Comparison of ENCODE assay signal across 10 cellular contexts in the genomic region with DNA sequence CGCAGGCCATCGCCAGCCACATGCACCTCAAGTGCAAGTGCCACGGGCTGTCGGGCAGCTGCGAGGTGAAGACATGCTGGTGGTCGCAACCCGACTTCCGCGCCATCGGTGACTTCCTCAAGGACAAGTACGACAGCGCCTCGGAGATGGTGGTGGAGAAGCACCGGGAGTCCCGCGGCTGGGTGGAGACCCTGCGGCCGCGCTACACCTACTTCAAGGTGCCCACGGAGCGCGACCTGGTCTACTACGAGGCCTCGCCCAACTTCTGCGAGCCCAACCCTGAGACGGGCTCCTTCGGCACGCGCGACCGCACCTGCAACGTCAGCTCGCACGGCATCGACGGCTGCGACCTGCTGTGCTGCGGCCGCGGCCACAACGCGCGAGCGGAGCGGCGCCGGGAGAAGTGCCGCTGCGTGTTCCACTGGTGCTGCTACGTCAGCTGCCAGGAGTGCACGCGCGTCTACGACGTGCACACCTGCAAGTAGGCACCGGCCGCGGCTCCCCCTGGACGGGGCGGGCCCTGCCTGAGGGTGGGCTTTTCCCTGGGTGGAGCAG. TPM values are rescaled to one million over a fixed set of nuclear protein-coding genes. Genes with fewer than 3 reads are reported as not detected.
DNase-seq lines count a peak whose midpoint lies in the region; ATAC-seq, FAIRE-seq and TF ChIP-seq lines count a peak whose summit lies in the region.
"Had no signal": no experiment of that assay in that cellular context is flagged by ENCODE, and none has a peak within 500 bp of the region (broad histone marks: within the 10 kb centered on the region; RNA-seq: fewer than 3 reads in every experiment).

No MANE protein-coding gene starts in this region.

- no peak overlapping the region for H3K27ac ChIP-seq in CD8-positive, alpha-beta T cell (ENCODE audit: low read depth, low read length)
- no peak overlapping the region for H3K27ac ChIP-seq in KMS-11
- no peak overlapping the region for H3K27ac ChIP-seq in neural progenitor cell
- H3K27ac ChIP-seq in small intestine (ENCODE audit: low read depth in 1 of 2, low read length in 1 of 2) = no peak overlapping the region

- H3K4me2 ChIP-seq in KMS-11 (no peak overlapping the region), neural progenitor cell (peak overlapping the region; percentile 41)

- peak; percentile 79 for ATAC-seq in CD8-positive, alpha-beta T cell
- ATAC-seq in GM18498 (IDR thresholded peaks at IDR 0.05; ENCODE audit: unreplicated experiment) = no peak

- in situ Hi-C loops in ACHN (cut with HindIII; ENCODE audit: low pct_ligation_motif_present, low pct_unique_long_range_greater_than_20kb, low sequenced_read_pairs) = no loop called here

- CTCF ChIA-PET in CD8-positive, alpha-beta T cell (lab: Charles Lee) = no interaction called here

- H3K36me3 ChIP-seq in CD8-positive, alpha-beta T cell (ENCODE audit: insufficient read depth, low read length) = no peaks in the 10 kb centered on the region
- no peaks in the 10 kb centered on the region for H3K36me3 ChIP-seq in KMS-11 (ENCODE audit: insufficient read depth)
- no peaks in the 10 kb centered on the region for H3K36me3 ChIP-seq in neural progenitor cell
- no peaks in the 10 kb centered on the region for H3K36me3 ChIP-seq in small intestine (ENCODE audit: control insufficient read depth in 2 of 2, insufficient read depth in 2 of 2, low read length in 2 of 2)

- H3K4me3 Mint-ChIP-seq in CD8-positive, alpha-beta T cell = peak overlapping the region; percentile 61
- no peak overlapping the region for H3K4me3 Mint-ChIP-seq in neural progenitor cell

- H3K36me3 Mint-ChIP-seq in CD8-positive, alpha-beta T cell = no peaks in the 10 kb centered on the region
- H3K36me3 Mint-ChIP-seq in neural progenitor cell = peaks cover 20% of the 10 kb centered on the region

- no peak overlapping the region for H3K9ac ChIP-seq in KMS-11
- H3K9ac ChIP-seq in neural progenitor cell = no peak overlapping the region

- DNase-seq in CD8-positive, alpha-beta T cell = peak; percentile 24 to 83 (median 41)
- DNase-seq in central memory CD4-positive, alpha-beta T cell = peak; percentile 82
- no peak for DNase-seq in neural progenitor cell (ENCODE audit: low spot score)
- no peak for DNase-seq in stimulated activated CD8-positive, alpha-beta memory T cell treated with anti-CD3 and anti-CD28 coated beads, Interleukin-4, amount 100 ng/mL, for 48 hours
- no peak for DNase-seq in small intestine
- no peak for DNase-seq in ACHN

- H2AFZ ChIP-seq in KMS-11 (ENCODE audit: low read depth) (peak overlapping the region; percentile 98), neural progenitor cell (replicated peaks) (peak overlapping the region; percentile 37)

- 7 to 13% (median 8%) methylated on average over 45 to 60 of the region's 60 CpGs for WGBS in small intestine, 3 donors

- H3F3A ChIP-seq in neural progenitor cell (ENCODE audit: low read depth) = no peaks in the 10 kb centered on the region

- peaks cover 34% of the 10 kb centered on the region for H3K27me3 ChIP-seq in CD8-positive, alpha-beta T cell (ENCODE audit: insufficient read depth, low read length)
- no peaks in the 10 kb centered on the region; the same call in 1 of the 2 replicates for H3K27me3 ChIP-seq in KMS-11 (ENCODE audit: insufficient read depth, low read depth)
- H3K27me3 ChIP-seq in neural progenitor cell = peaks cover 92% of the 10 kb centered on the region
- H3K27me3 ChIP-seq in small intestine (ENCODE audit: control insufficient read depth in 2 of 2, insufficient read depth in 2 of 2, low read length in 2 of 2) = peaks cover 0 to 17% of the 10 kb centered on the region in 2 donors

- no peak overlapping the region for H3K27ac Mint-ChIP-seq in CD8-positive, alpha-beta T cell
- H3K27ac Mint-ChIP-seq in neural progenitor cell = no peak overlapping the region

- intact Hi-C loops in CD8-positive, alpha-beta T cell (cut with DNase I, micrococcal nuclease) = loop anchor here in 1 of 2 experiments (10.0 kb wide), 1 partner anchor 494 kb away; a partner anchor contains a TSS

- no peaks in the 10 kb centered on the region for H3K79me2 ChIP-seq in KMS-11 (ENCODE audit: insufficient read depth, low read depth)
- H3K79me2 ChIP-seq in neural progenitor cell (ENCODE audit: low read depth) = no peaks in the 10 kb centered on the region

- no peaks in the 10 kb centered on the region for H3K9me3 ChIP-seq in CD8-positive, alpha-beta T cell (ENCODE audit: low read length)
- H3K9me3 ChIP-seq in neural progenitor cell (ENCODE audit: low read depth) = no peaks in the 10 kb centered on the region
- H3K9me3 ChIP-seq in small intestine (ENCODE audit: control insufficient read depth, low read depth) = no peaks in the 10 kb centered on the region

- POLR2A ChIA-PET in CD8-positive, alpha-beta T cell (lab: Charles Lee) = no interaction called here

- peaks cover 26% of the 10 kb centered on the region for H3K27me3 Mint-ChIP-seq in CD8-positive, alpha-beta T cell (ENCODE audit: low read depth)
- peaks cover 34% of the 10 kb centered on the region for H3K27me3 Mint-ChIP-seq in neural progenitor cell (ENCODE audit: insufficient read depth, low read depth)

- peaks cover 2% of the 10 kb centered on the region for H3K9me3 Mint-ChIP-seq in CD8-positive, alpha-beta T cell
- peaks cover 14% of the 10 kb centered on the region for H3K9me3 Mint-ChIP-seq in neural progenitor cell

- no peak for TF ChIP-seq CTCF in CD8-positive, alpha-beta T cell (IDR thresholded peaks at IDR 0.05)
- TF ChIP-seq CTCF in KMS-11 (conservative IDR thresholded peaks at IDR 0.05; ENCODE audit: low read depth, low read length) (no peak), neural progenitor cell (IDR thresholded peaks at IDR 0.05) (no peak)

- peaks cover 27% of the 10 kb centered on the region for H3K4me1 ChIP-seq in CD8-positive, alpha-beta T cell (ENCODE audit: insufficient read depth, low read length)
- H3K4me1 ChIP-seq in KMS-11 (ENCODE audit: low read depth, poor library complexity, severe bottlenecking) (no peaks in the 10 kb centered on the region), neural progenitor cell (peaks cover 4% of the 10 kb centered on the region), small intestine (ENCODE audit: control insufficient read depth in 2 of 2, insufficient read depth in 1 of 2, low read depth in 1 of 2, low read length in 1 of 2) (no peaks in the 10 kb centered on the region)

- FAIRE-seq in small intestine (lab: Jason Lieb, UNC) = no peak

- peaks cover 9% of the 10 kb centered on the region for H3K4me1 Mint-ChIP-seq in CD8-positive, alpha-beta T cell (ENCODE audit: low read depth)
- peaks cover 12% of the 10 kb centered on the region for H3K4me1 Mint-ChIP-seq in neural progenitor cell

- H3K4me3 ChIP-seq in CD8-positive, alpha-beta T cell (ENCODE audit: low read depth, low read length) = peak overlapping the region; percentile 51
- H3K4me3 ChIP-seq in KMS-11 (IDR thresholded peaks at IDR 0.05; ENCODE audit: insufficient read depth, low read depth, low read length) (peak overlapping the region; percentile 76), neural progenitor cell (peak overlapping the region; percentile 17), small intestine (ENCODE audit: low read depth in 1 of 2, low read length in 2 of 2) (peak overlapping the region in 1 of 2 donors; percentile 17)

- H4K20me1 ChIP-seq in KMS-11 (ENCODE audit: insufficient read depth) = no peaks in the 10 kb centered on the region
- no peaks in the 10 kb centered on the region for H4K20me1 ChIP-seq in neural progenitor cell (ENCODE audit: low read depth)

RNA-seq across cellular contexts. Expression of a gene that starts 23.4 kb away (rescaled TPM):
- 100 to 1,000 TPM; 375 to 381 TPM for total RNA-seq in CD8-positive, alpha-beta T cell
- 95.1 and 147 TPM in 2 replicates for total RNA-seq in neural progenitor cell (ENCODE audit: low replicate concordance)
- 100 to 1,000 TPM; 375 to 490 (median 382) TPM for polyA plus RNA-seq in small intestine

RNA-seq across cellular contexts. Expression of a gene that starts 44.1 kb away (rescaled TPM):
- total RNA-seq in CD8-positive, alpha-beta T cell = 10 to 100 TPM; 28.4 to 30.2 TPM
- total RNA-seq in neural progenitor cell (ENCODE audit: low replicate concordance) = 11.8 and 19.7 TPM in 2 replicates
- 10 to 100 TPM; 15.4 to 18.1 (median 16.0) TPM for polyA plus RNA-seq in small intestine

RNA-seq across cellular contexts. Expression of a gene that starts 50.0 kb away (rescaled TPM):
- total RNA-seq in CD8-positive, alpha-beta T cell = 10 to 100 TPM; 90.2 to 90.7 TPM
- 42.4 and 68.3 TPM in 2 replicates for total RNA-seq in neural progenitor cell (ENCODE audit: low replicate concordance)
- polyA plus RNA-seq in small intestine = 100 to 1,000 TPM in 2 of 3 donors, 10 to 100 TPM in 1; 87.3 to 148 (median 106) TPM

RNA-seq across cellular contexts. Expression of a gene that starts 52.3 kb away (rescaled TPM):
- total RNA-seq in CD8-positive, alpha-beta T cell = under 1 TPM in 1 of 2 experiments, not detected in 1; 0.14 TPM
- 0.12 TPM in 1 of 2 replicates, not detected in the other for total RNA-seq in neural progenitor cell (ENCODE audit: low replicate concordance)
- polyA plus RNA-seq in small intestine = not detected
- total RNA-seq: renal cortical epithelial cell; T-helper 1 cell treated with Interleukin-12 subunit alpha and Interleukin-12 subunit beta and Interleukin-4 antibody, amounts not matched to agents 30 ng/mL and 1 ng/mL, for 36 hours had no signal

Comparison
In these comparisons a context has a peak if more than half of its experiments do, and no peak if none do; other contexts are left out.
1. DNase-seq: peak in CD8-positive, alpha-beta T cell (7 of 7) and central memory CD4-positive, alpha-beta T cell (single experiment); none in neural progenitor cell (single experiment), stimulated activated CD8-positive, alpha-beta memory T cell treated with anti-CD3 and anti-CD28 coated beads, Interleukin-4, amount 100 ng/mL, for 48 hours (single experiment), small intestine (single experiment) and ACHN (single experiment).